35 cellular contexts compared by ENCODE assay signal in the genomic region with DNA sequence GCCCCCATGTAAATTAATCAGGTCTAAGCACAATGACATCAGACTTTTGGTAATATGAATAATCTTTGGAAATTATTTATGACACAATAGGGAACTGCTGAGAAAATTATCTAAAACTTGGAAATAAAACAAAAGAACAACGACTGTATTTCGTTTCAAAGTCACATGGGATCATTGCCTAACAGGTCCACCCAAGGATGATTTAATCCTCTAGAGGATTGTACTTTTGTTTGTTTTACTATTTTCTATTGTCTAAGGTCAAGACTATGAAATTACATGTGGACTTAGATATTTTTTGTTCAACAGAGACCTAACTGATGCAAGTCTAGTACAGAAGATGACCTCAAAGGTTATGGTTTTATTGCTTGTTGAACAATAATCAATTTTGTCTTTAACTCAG.
"Had no signal": no experiment of that assay in that cellular context is flagged by ENCODE, and none has a peak within 500 bp of the region (broad histone marks: within the 10 kb centered on the region; RNA-seq: fewer than 3 reads in every experiment).

No MANE protein-coding gene starts in this region.

- H3K36me3 Mint-ChIP-seq: immature natural killer cell, naive B cell had no signal

- H3K27me3 Mint-ChIP-seq: activated B cell treated with CpG ODN at 0.5 μM for 24 hours; activated CD8-positive, alpha-beta T cell treated with anti-CD3 and anti-CD28 coated beads for 36 hours; activated T-helper 17 cell treated with anti-CD3 and anti-CD28 coated beads, Interleukin-2, amount 50 U/mL, for 72 hours; naive B cell; stimulated activated memory B cell treated with anti-CD40 and anti-IgM and Interleukin-4, amounts not matched to agents 10 μg/mL and 1 μg/mL and 100 μg/mL, for 72 hours; stimulated activated naive CD8-positive, alpha-beta T cell treated with anti-CD3 and anti-CD28 coated beads, Interleukin-15, amount 100 ng/mL, for 72 hours had no signal

- H3K4me1 Mint-ChIP-seq: activated B cell treated with CpG ODN at 0.5 μM for 24 hours; activated T-helper 17 cell treated with anti-CD3 and anti-CD28 coated beads, Interleukin-2, amount 50 U/mL, for 72 hours; immature natural killer cell; naive B cell; stimulated activated memory B cell treated with anti-CD40 and anti-IgM and Interleukin-4, amounts not matched to agents 10 μg/mL and 1 μg/mL and 100 μg/mL, for 72 hours; stimulated activated naive CD8-positive, alpha-beta T cell treated with anti-CD3 and anti-CD28 coated beads, Interleukin-15, amount 100 ng/mL, for 72 hours had no signal

- ATAC-seq: activated CD8-positive, alpha-beta T cell treated with anti-CD3 and anti-CD28 coated beads for 36 hours; activated T-cell treated with anti-CD3 and anti-CD28 coated beads, Interleukin-2, amount 50 U/mL, for 4 hours; activated T-helper 17 cell treated with anti-CD3 and anti-CD28 coated beads, Interleukin-2, amount 50 U/mL, for 72 hours; heart left ventricle; left colon; sciatic nerve; stimulated activated memory B cell treated with anti-CD40 and anti-IgM and Interleukin-4, amounts not matched to agents 10 μg/mL and 1 μg/mL and 100 μg/mL, for 72 hours; stimulated activated naive CD8-positive, alpha-beta T cell treated with anti-CD3 and anti-CD28 coated beads, Interleukin-15, amount 100 ng/mL, for 72 hours had no signal

- H3K9me3 Mint-ChIP-seq: activated B cell treated with CpG ODN at 0.5 μM for 24 hours; activated CD8-positive, alpha-beta T cell treated with anti-CD3 and anti-CD28 coated beads for 36 hours; activated T-cell treated with anti-CD3 and anti-CD28 coated beads, Interleukin-2, amount 50 U/mL, for 4 hours; activated T-helper 17 cell treated with anti-CD3 and anti-CD28 coated beads, Interleukin-2, amount 50 U/mL, for 72 hours; naive B cell; stimulated activated memory B cell treated with anti-CD40 and anti-IgM and Interleukin-4, amounts not matched to agents 10 μg/mL and 1 μg/mL and 100 μg/mL, for 72 hours had no signal

- H3K4me3 ChIP-seq: cardiac muscle cell, coronary artery, dorsolateral prefrontal cortex, heart left ventricle, ovary, prostate gland, smooth muscle cell, thyroid gland, upper lobe of left lung, vagina had no signal

- H3K4me3 Mint-ChIP-seq: activated B cell treated with CpG ODN at 0.5 μM for 24 hours; activated CD8-positive, alpha-beta T cell treated with anti-CD3 and anti-CD28 coated beads for 36 hours; activated T-cell treated with anti-CD3 and anti-CD28 coated beads, Interleukin-2, amount 50 U/mL, for 4 hours; activated T-helper 17 cell treated with anti-CD3 and anti-CD28 coated beads, Interleukin-2, amount 50 U/mL, for 72 hours; immature natural killer cell; naive B cell; stimulated activated memory B cell treated with anti-CD40 and anti-IgM and Interleukin-4, amounts not matched to agents 10 μg/mL and 1 μg/mL and 100 μg/mL, for 72 hours; stimulated activated naive CD8-positive, alpha-beta T cell treated with anti-CD3 and anti-CD28 coated beads, Interleukin-15, amount 100 ng/mL, for 72 hours had no signal

- DNase-seq: activated B cell treated with CpG ODN at 0.5 μM for 24 hours; activated CD4-positive, alpha-beta T cell treated with anti-CD3 and anti-CD28 coated beads, Interleukin-2, amount 50 U/mL, for 1 hour; activated CD8-positive, alpha-beta T cell treated with anti-CD3 and anti-CD28 coated beads for 36 hours; activated gamma-delta T cell treated with Interleukin-2 at 50 U/mL for 16 hours; activated naive CD4-positive, alpha-beta T cell treated with anti-CD3 and anti-CD28 coated beads, Interleukin-2, amount 50 U/mL, for 16 hours; activated T-cell treated with anti-CD3 and anti-CD28 coated beads, Interleukin-2, amount 50 U/mL, for 4 hours; amniotic stem cell; cerebellar nuclear complex; dorsolateral prefrontal cortex; effector memory CD4-positive, alpha-beta T cell; erythroblast; heart left ventricle; hypothalamus; immature natural killer cell; kidney; left colon; mammary epithelial cell; naive B cell; ovary; retina; stimulated activated CD4-positive, alpha-beta T cell treated with anti-CD3 and anti-CD28 coated beads, Interleukin-1b, Interleukin-23, amount 100 ng/mL, for 48 hours; stimulated activated CD4-positive, alpha-beta T cell treated with anti-CD3 and anti-CD28 coated beads, Interleukin-4, amount 100 ng/mL, for 4 hours; stimulated activated CD8-positive, alpha-beta memory T cell treated with anti-CD3 and anti-CD28 coated beads, Interleukin-4, amount 100 ng/mL, for 48 hours; stimulated activated naive CD8-positive, alpha-beta T cell treated with anti-CD3 and anti-CD28 coated beads, Interleukin-15, amount 100 ng/mL, for 72 hours; T-helper 2 cell; thyroid gland; upper lobe of left lung had no signal

- H3K27ac Mint-ChIP-seq: activated B cell treated with CpG ODN at 0.5 μM for 24 hours; activated CD8-positive, alpha-beta T cell treated with anti-CD3 and anti-CD28 coated beads for 36 hours; activated T-helper 17 cell treated with anti-CD3 and anti-CD28 coated beads, Interleukin-2, amount 50 U/mL, for 72 hours; immature natural killer cell; naive B cell; stimulated activated memory B cell treated with anti-CD40 and anti-IgM and Interleukin-4, amounts not matched to agents 10 μg/mL and 1 μg/mL and 100 μg/mL, for 72 hours; stimulated activated naive CD8-positive, alpha-beta T cell treated with anti-CD3 and anti-CD28 coated beads, Interleukin-15, amount 100 ng/mL, for 72 hours had no signal
